Comparison of ENCODE assay signal across 26 cellular contexts in genomic region chr11:59008942-59009341, GRCh38.
"Had no signal": no experiment of that assay in that cellular context is flagged by ENCODE, and none has a peak within 500 bp of the region (broad histone marks: within the 10 kb centered on the region; RNA-seq: fewer than 3 reads in every experiment).

No MANE protein-coding gene starts in this region.

- DNase-seq: activated CD4-positive, alpha-beta T cell treated with anti-CD3 and anti-CD28 coated beads for 1 hour; activated CD4-positive, alpha-beta T cell treated with anti-CD3 and anti-CD28 coated beads, Interleukin-2, amount 50 U/mL, for 1 hour; activated CD8-positive, alpha-beta T cell treated with anti-CD3 and anti-CD28 coated beads, Interleukin-2, amount 10 ng/mL, durations not matched to agents 7 days and 5 days; aorta; brain microvascular endothelial cell; central memory CD4-positive, alpha-beta T cell; effector CD8-positive, alpha-beta T cell; foreskin melanocyte; immature natural killer cell; kidney glomerular epithelial cell; left ventricle myocardium inferior; posterior cingulate gyrus; sigmoid colon; stimulated activated CD4-positive, alpha-beta T cell treated with anti-CD3 and anti-CD28 coated beads, Interleukin-15, amount 100 ng/mL, for 24 hours; stimulated activated CD8-positive, alpha-beta memory T cell treated with anti-CD3 and anti-CD28 coated beads, Interleukin-4, amount 100 ng/mL, for 48 hours; stimulated activated naive CD4-positive, alpha-beta T cell; WERI-Rb-1 had no signal

- H3K27me3 ChIP-seq: brain microvascular endothelial cell, sigmoid colon, vagina had no signal

- H3K4me1 Mint-ChIP-seq: immature natural killer cell, mesothelial cell of epicardium had no signal

- H3K27ac Mint-ChIP-seq: activated CD8-positive, alpha-beta T cell treated with anti-CD3 and anti-CD28 coated beads, Interleukin-2, amount 10 ng/mL, durations not matched to agents 7 days and 5 days; activated naive CD4-positive, alpha-beta T cell treated with anti-CD3 and anti-CD28 coated beads, Interleukin-2, amount 50 U/mL, for 72 hours; mesothelial cell of epicardium; natural killer cell treated with Interleukin-12 subunit alpha and Interleukin-12 subunit beta and Interleukin-15 and Interleukin-18, amount 100 ng/mL, for 72 hours; T-helper 2 cell treated with Interferon-gamma antibody and Interleukin-4, amounts not matched to agents 5 μg/mL and 100 μg/mL, for 36 hours; type B pancreatic cell had no signal

- H3K9me3 Mint-ChIP-seq: activated naive CD4-positive, alpha-beta T cell treated with anti-CD3 and anti-CD28 coated beads, Interleukin-2, amount 50 U/mL, for 72 hours; immature natural killer cell; mesothelial cell of epicardium; natural killer cell treated with Interleukin-12 subunit alpha and Interleukin-12 subunit beta and Interleukin-15 and Interleukin-18, amount 100 ng/mL, for 72 hours; T-helper 2 cell treated with Interferon-gamma antibody and Interleukin-4, amounts not matched to agents 5 μg/mL and 100 μg/mL, for 36 hours; type B pancreatic cell had no signal

- H3K4me1 ChIP-seq: left ventricle myocardium inferior, sigmoid colon, vagina had no signal

- H3K4me2 ChIP-seq: smooth muscle cell had no signal

- H3K4me3 Mint-ChIP-seq: activated CD8-positive, alpha-beta T cell treated with anti-CD3 and anti-CD28 coated beads, Interleukin-2, amount 10 ng/mL, durations not matched to agents 7 days and 5 days; immature natural killer cell; mesothelial cell of epicardium; natural killer cell treated with Interleukin-12 subunit alpha and Interleukin-12 subunit beta and Interleukin-15 and Interleukin-18, amount 100 ng/mL, for 72 hours; T-helper 2 cell treated with Interferon-gamma antibody and Interleukin-4, amounts not matched to agents 5 μg/mL and 100 μg/mL, for 36 hours; type B pancreatic cell had no signal

- H3K9me3 ChIP-seq: left ventricle myocardium inferior, sigmoid colon, thoracic aorta, vagina had no signal

- H3K4me3 ChIP-seq: left ventricle myocardium inferior, sigmoid colon, smooth muscle cell, thoracic aorta, vagina had no signal

- H3K36me3 ChIP-seq: brain microvascular endothelial cell, left ventricle myocardium inferior, sigmoid colon, thoracic aorta, vagina, WERI-Rb-1 had no signal

- H3K27ac ChIP-seq: brain microvascular endothelial cell, left ventricle myocardium inferior, sigmoid colon, thoracic aorta, vagina, WERI-Rb-1 had no signal

- ATAC-seq: activated CD8-positive, alpha-beta T cell treated with anti-CD3 and anti-CD28 coated beads, Interleukin-2, amount 10 ng/mL, durations not matched to agents 7 days and 5 days; activated naive CD4-positive, alpha-beta T cell treated with anti-CD3 and anti-CD28 coated beads, Interleukin-2, amount 50 U/mL, for 72 hours; esophagus mucosa; natural killer cell treated with Interleukin-12 subunit alpha and Interleukin-12 subunit beta and Interleukin-15 and Interleukin-18, amount 100 ng/mL, for 72 hours had no signal

- H3K36me3 Mint-ChIP-seq: activated naive CD4-positive, alpha-beta T cell treated with anti-CD3 and anti-CD28 coated beads, Interleukin-2, amount 50 U/mL, for 72 hours; immature natural killer cell; mesothelial cell of epicardium; natural killer cell treated with Interleukin-12 subunit alpha and Interleukin-12 subunit beta and Interleukin-15 and Interleukin-18, amount 100 ng/mL, for 72 hours; type B pancreatic cell had no signal
